In genomic region chr17:27293898-27294688, GRCh38 we compare ENCODE assay signal across 8 cellular contexts. TPM values are rescaled to one million over a fixed set of nuclear protein-coding genes. Genes with fewer than 3 reads are reported as not detected.
A peak's percentile ranks its signal among the peaks of the same experiment; 100 is the strongest.
DNase-seq lines count a peak whose midpoint lies in the region; FAIRE-seq and TF ChIP-seq lines count a peak whose summit lies in the region.

Gene WSB1, plus strand, starts transcription at chr17:27294114. Its CDS starts 282 bp downstream, at chr17:27294396.

- peak within 1 kb of the TSS; percentile 99 for H3K4me3 Mint-ChIP-seq in HFFc6
- H3K4me3 Mint-ChIP-seq in activated naive CD4-positive, alpha-beta T cell treated with anti-CD3 and anti-CD28 coated beads for 36 hours = peak within 1 kb of the TSS; percentile 96

- TF ChIP-seq CTCF in HFFc6 (IDR thresholded peaks at IDR 0.05) = no peak; the same call in 1 of the 2 replicates
- peak; percentile 18 for TF ChIP-seq CTCF in neutrophil (IDR thresholded peaks at IDR 0.05)
- no peak for TF ChIP-seq CTCF in subcutaneous adipose tissue (IDR thresholded peaks at IDR 0.05; ENCODE audit: low read depth)

- DNase-seq in HFFc6 (peak; percentile 85), MV-4-11 (lab: John Stamatoyannopoulos, UW) (peak; percentile 85), SK-N-DZ (ENCODE audit: low spot score) (peak; percentile 90), frontal cortex (ENCODE audit: low spot score in 2 of 2) (peak; percentile 87 to 96)
- peak; percentile 91 for DNase-seq in activated naive CD4-positive, alpha-beta T cell treated with anti-CD3 and anti-CD28 coated beads for 36 hours

- intact Hi-C loops in activated naive CD4-positive, alpha-beta T cell treated with anti-CD3 and anti-CD28 coated beads for 36 hours (cut with micrococcal nuclease) = loop anchor here (1.0 to 10.0 kb wide), 6 partner anchors 38 to 591 kb away; partner anchors contain the start of gene KSR1

- H3K4me1 Mint-ChIP-seq in HFFc6 (ENCODE audit: low read depth) = peaks cover 27% of the 10 kb centered on the region
- peaks cover 36% of the 10 kb centered on the region for H3K4me1 Mint-ChIP-seq in activated naive CD4-positive, alpha-beta T cell treated with anti-CD3 and anti-CD28 coated beads for 36 hours (ENCODE audit: low read depth)

- peaks cover 10% of the 10 kb centered on the region for H3K27me3 Mint-ChIP-seq in HFFc6 (ENCODE audit: insufficient read depth)
- H3K27me3 Mint-ChIP-seq in activated naive CD4-positive, alpha-beta T cell treated with anti-CD3 and anti-CD28 coated beads for 36 hours (ENCODE audit: low read depth) = no peaks in the 10 kb centered on the region

- peaks cover 41 to 48% of the 10 kb centered on the region in 2 experiments for H3K4me1 ChIP-seq in neutrophil (ENCODE audit: control insufficient read depth in 1 of 2, insufficient read depth in 1 of 2, low read depth in 1 of 2, low read length in 1 of 2)

- H3K36me3 Mint-ChIP-seq in HFFc6 (ENCODE audit: low read depth) = peaks cover 15% of the 10 kb centered on the region
- peaks cover 11% of the 10 kb centered on the region for H3K36me3 Mint-ChIP-seq in activated naive CD4-positive, alpha-beta T cell treated with anti-CD3 and anti-CD28 coated beads for 36 hours (ENCODE audit: low read depth)

- CTCF ChIA-PET in activated naive CD4-positive, alpha-beta T cell treated with anti-CD3 and anti-CD28 coated beads for 36 hours (lab: Charles Lee) = interaction anchor here (0.6 to 4.3 kb wide), 5 partner anchors 36 to 957 kb away, joined by 4 to 29 read pairs (median 6); no protein-coding TSS in a partner anchor

- H3K9me3 ChIP-seq in neutrophil = no peaks in the 10 kb centered on the region

- H3K27me3 ChIP-seq in neutrophil = no peaks in the 10 kb centered on the region

- H3K27ac Mint-ChIP-seq in HFFc6 = peak within 1 kb of the TSS; percentile 100
- H3K27ac Mint-ChIP-seq in activated naive CD4-positive, alpha-beta T cell treated with anti-CD3 and anti-CD28 coated beads for 36 hours = peak within 1 kb of the TSS; percentile 99

- peaks cover 3% of the 10 kb centered on the region for H3K36me3 ChIP-seq in neutrophil

- H3K27ac ChIP-seq in neutrophil = peak within 1 kb of the TSS; percentile 97

- FAIRE-seq in frontal cortex (lab: Jason Lieb, UNC) = no peak

- H3K9me3 Mint-ChIP-seq in HFFc6 = no peaks in the 10 kb centered on the region
- H3K9me3 Mint-ChIP-seq in activated naive CD4-positive, alpha-beta T cell treated with anti-CD3 and anti-CD28 coated beads for 36 hours = no peaks in the 10 kb centered on the region

- peak within 1 kb of the TSS; percentile 92 for H3K4me3 ChIP-seq in GM08714 (ENCODE audit: low read length)
- peak within 1 kb of the TSS; percentile 78 to 99 for H3K4me3 ChIP-seq in neutrophil (ENCODE audit: low read depth in 1 of 2, low read length in 1 of 2)

RNA-seq across cellular contexts. Expression of gene WSB1, which starts in this region (rescaled TPM):
- total RNA-seq in HFFc6 (2021; fragmentation: NEBNext Ultra II Directional; extraction: Animal tissue kit (Norgen Biotek cat#: 25700)) = 10 to 100 TPM; 60.5 to 74.4 (median 66.5) TPM
- 144 and 167 TPM in 2 replicates for polyA plus RNA-seq in SK-N-DZ (2014; cell fraction: cytosol; rRNA removed)
- polyA plus RNA-seq in SK-N-DZ (2014; cell fraction: nucleus; rRNA removed) = 401 and 428 TPM in 2 replicates
- total RNA-seq in activated naive CD4-positive, alpha-beta T cell treated with anti-CD3 and anti-CD28 coated beads for 36 hours = 100 to 1,000 TPM; 112 to 118 TPM
- 187 TPM for total RNA-seq in frontal cortex
- total RNA-seq in subcutaneous adipose tissue = 100 to 1,000 TPM; 134 to 187 (median 158) TPM

Comparison
In these comparisons a context has a peak if more than half of its experiments do, and no peak if none do; other contexts are left out.
1. Peak in every context shown above with its lines: DNase-seq, H3K4me3 ChIP-seq and H3K27ac ChIP-seq.